ENCODE assay signal across 26 cellular contexts in the genomic region with DNA sequence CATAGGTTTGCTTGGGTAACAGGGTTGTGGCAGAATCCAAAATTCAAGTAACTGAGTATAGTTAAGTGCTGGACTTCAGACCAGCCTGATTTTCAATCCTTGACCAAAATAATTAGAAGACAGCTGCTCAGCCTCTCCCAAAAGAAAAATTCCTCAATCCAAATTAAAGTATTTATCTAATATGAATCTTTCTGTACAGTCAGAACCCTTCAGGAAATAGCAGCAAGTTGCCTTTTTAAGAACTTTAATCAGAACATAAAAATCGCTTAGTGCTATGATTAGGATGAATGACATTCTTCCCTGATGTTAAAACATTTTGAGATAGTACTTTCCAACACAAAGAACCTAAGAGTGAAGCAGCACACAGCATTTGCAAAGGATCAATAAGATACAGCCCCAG.
"Had no signal": no experiment of that assay in that cellular context is flagged by ENCODE, and none has a peak within 500 bp of the region (broad histone marks: within the 10 kb centered on the region; RNA-seq: fewer than 3 reads in every experiment).

No MANE protein-coding gene starts in this region.

- H3K27ac Mint-ChIP-seq: activated CD4-positive, alpha-beta memory T cell treated with anti-CD3 and anti-CD28 coated beads, Interleukin-2, amount 10 ng/mL, durations not matched to agents 7 days and 5 days; activated CD4-positive, alpha-beta T cell treated with anti-CD3 and anti-CD28 coated beads, Interleukin-2, amount 10 ng/mL, durations not matched to agents 7 days and 5 days; activated naive CD4-positive, alpha-beta T cell treated with anti-CD3 and anti-CD28 coated beads, Interleukin-2, amount 10 ng/mL, durations not matched to agents 7 days and 5 days; activated naive CD8-positive, alpha-beta T cell treated with anti-CD3 and anti-CD28 coated beads, Interleukin-2, amount 10 ng/mL, durations not matched to agents 7 days and 5 days; activated T-cell treated with anti-CD3 and anti-CD28 coated beads, Interleukin-2, amount 50 U/mL, for 24 hours; naive B cell; nephron progenitor cell had no signal

- H3K27me3 Mint-ChIP-seq: activated T-cell treated with anti-CD3 and anti-CD28 coated beads, Interleukin-2, amount 50 U/mL, for 24 hours had no signal

- H3K4me3 Mint-ChIP-seq: activated CD4-positive, alpha-beta memory T cell treated with anti-CD3 and anti-CD28 coated beads, Interleukin-2, amount 10 ng/mL, durations not matched to agents 7 days and 5 days; activated CD4-positive, alpha-beta T cell treated with anti-CD3 and anti-CD28 coated beads, Interleukin-2, amount 10 ng/mL, durations not matched to agents 7 days and 5 days; activated naive CD4-positive, alpha-beta T cell treated with anti-CD3 and anti-CD28 coated beads, Interleukin-2, amount 10 ng/mL, durations not matched to agents 7 days and 5 days; activated naive CD8-positive, alpha-beta T cell treated with anti-CD3 and anti-CD28 coated beads, Interleukin-2, amount 10 ng/mL, durations not matched to agents 7 days and 5 days; activated T-cell treated with anti-CD3 and anti-CD28 coated beads, Interleukin-2, amount 50 U/mL, for 24 hours; naive B cell; nephron progenitor cell had no signal

- H3K27me3 ChIP-seq: brain microvascular endothelial cell, left lung, pancreas, right atrium auricular region, testis, uterus had no signal

- H3K27ac ChIP-seq: brain microvascular endothelial cell, left lung, lower lobe of right lung, pancreas, right atrium auricular region, testis, uterus, WERI-Rb-1 had no signal

- DNase-seq: activated CD4-positive, alpha-beta memory T cell treated with anti-CD3 and anti-CD28 coated beads, Interleukin-2, amount 10 ng/mL, durations not matched to agents 7 days and 5 days; activated CD4-positive, alpha-beta T cell treated with anti-CD3 and anti-CD28 coated beads, Interleukin-2, amount 10 ng/mL, durations not matched to agents 7 days and 5 days; activated CD4-positive, CD25-positive, alpha-beta regulatory T cell treated with anti-CD3 and anti-CD28 coated beads, Interleukin-2, amount 50 U/mL, for 72 hours; activated CD8-positive, alpha-beta memory T cell treated with anti-CD3 and anti-CD28 coated beads, Interleukin-2, amount 50 U/mL, for 48 hours; activated gamma-delta T cell; activated naive CD4-positive, alpha-beta T cell treated with anti-CD3 and anti-CD28 coated beads, Interleukin-2, amount 10 ng/mL, durations not matched to agents 7 days and 5 days; activated naive CD8-positive, alpha-beta T cell treated with anti-CD3 and anti-CD28 coated beads, Interleukin-2, amount 10 ng/mL, durations not matched to agents 7 days and 5 days; activated T-cell treated with anti-CD3 and anti-CD28 coated beads, Interleukin-2, amount 50 U/mL, for 24 hours; brain microvascular endothelial cell; foreskin fibroblast; heart right ventricle; left lung; lower lobe of right lung; naive B cell; nephron progenitor cell; pancreas; stimulated activated CD4-positive, alpha-beta T cell treated with anti-CD3 and anti-CD28 coated beads, Interleukin-12 subunit alpha, Interleukin-12 subunit beta, amount 100 ng/mL, for 4 hours; stimulated activated CD4-positive, alpha-beta T cell treated with anti-CD3 and anti-CD28 coated beads, Interleukin-4, amount 100 ng/mL, for 1 hour; stimulated activated naive CD8-positive, alpha-beta T cell treated with anti-CD3 and anti-CD28 coated beads, Interleukin-15, Interleukin-2, amounts not matched to agents 100 U/mL and 50 U/mL, for 24 hours; T-helper 9 cell; testis; trophoblast cell; uterus; WERI-Rb-1 had no signal

- H3K4me1 ChIP-seq: pancreas, testis, uterus had no signal

- H3K9me3 ChIP-seq: heart right ventricle, left lung, lower lobe of right lung, pancreas, right atrium auricular region, testis, uterus had no signal

- H3K4me3 ChIP-seq: heart right ventricle, left lung, lower lobe of right lung, pancreas, right atrium auricular region, testis, uterus had no signal

- H3K36me3 ChIP-seq: brain microvascular endothelial cell, pancreas, right atrium auricular region, uterus had no signal

- ATAC-seq: esophagus mucosa; heart right ventricle; left lung; lower lobe of right lung; pancreas; stimulated activated naive CD8-positive, alpha-beta T cell treated with anti-CD3 and anti-CD28 coated beads, Interleukin-15, Interleukin-2, amounts not matched to agents 100 U/mL and 50 U/mL, for 24 hours had no signal
